In the genomic region with DNA sequence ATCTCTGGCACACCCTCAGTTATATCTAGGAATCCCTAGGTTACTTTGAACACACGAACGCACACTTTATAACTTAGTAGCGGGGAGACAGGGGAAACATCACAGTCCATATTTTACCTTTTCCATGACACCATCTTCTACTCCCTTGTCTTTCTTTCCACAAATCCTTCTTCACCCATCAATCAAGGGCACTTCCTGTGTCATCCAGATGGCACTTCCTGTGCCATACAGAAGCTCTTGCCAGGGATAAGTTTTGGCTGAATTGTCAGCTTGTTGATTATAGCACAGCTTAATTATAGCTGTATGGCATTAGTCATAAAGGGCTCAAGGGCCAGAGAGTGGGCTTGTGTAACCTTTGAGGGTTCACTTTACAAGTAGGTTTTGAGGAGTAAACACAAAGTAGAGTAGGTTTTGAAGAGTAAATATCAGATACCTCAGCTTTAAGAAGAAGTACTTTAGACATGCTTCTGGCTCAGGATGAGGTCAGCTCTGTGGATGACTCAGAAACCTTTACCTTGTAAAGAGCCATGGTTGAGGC, we compare ENCODE assay signal across 15 cellular contexts.
DNase-seq lines count a peak whose midpoint lies in the region; ATAC-seq and TF ChIP-seq lines count a peak whose summit lies in the region.
"Had no signal": no experiment of that assay in that cellular context is flagged by ENCODE, and none has a peak within 500 bp of the region (broad histone marks: within the 10 kb centered on the region; RNA-seq: fewer than 3 reads in every experiment).

No MANE protein-coding gene starts in this region.

- peaks cover 6% of the 10 kb centered on the region for H3K9me3 Mint-ChIP-seq in activated CD8-positive, alpha-beta memory T cell treated with anti-CD3 and anti-CD28 coated beads, Interleukin-2, amount 10 ng/mL, durations not matched to agents 7 days and 5 days (ENCODE audit: low read depth)
- H3K9me3 Mint-ChIP-seq in stimulated activated naive CD8-positive, alpha-beta T cell treated with anti-CD3 and anti-CD28 coated beads, Interleukin-15, Interleukin-2, amounts not matched to agents 100 ng/mL and 50 ng/mL, for 24 hours: peaks cover 4% of the 10 kb centered on the region

- in situ Hi-C loops in astrocyte of the spinal cord (cut with HindIII; ENCODE audit: low sequenced_read_pairs): no loop called here

- H3K4me3 Mint-ChIP-seq in activated CD8-positive, alpha-beta memory T cell treated with anti-CD3 and anti-CD28 coated beads, Interleukin-2, amount 10 ng/mL, durations not matched to agents 7 days and 5 days: no peak overlapping the region
- H3K4me3 Mint-ChIP-seq in stimulated activated naive CD8-positive, alpha-beta T cell treated with anti-CD3 and anti-CD28 coated beads, Interleukin-15, Interleukin-2, amounts not matched to agents 100 ng/mL and 50 ng/mL, for 24 hours: no peak overlapping the region
- H3K4me3 Mint-ChIP-seq: brain; naive thymus-derived CD8-positive, alpha-beta T cell had no signal

- no peak for DNase-seq in activated CD8-positive, alpha-beta memory T cell treated with anti-CD3 and anti-CD28 coated beads, Interleukin-2, amount 10 ng/mL, durations not matched to agents 7 days and 5 days
- DNase-seq in activated CD8-positive, alpha-beta memory T cell treated with anti-CD3 and anti-CD28 coated beads, Interleukin-2, amount 50 U/mL, for 4 hours: no peak
- DNase-seq in NCI-H446 treated with DMSO at 0.1 percent for 48 hours (lab: John Stamatoyannopoulos, UW): peak; percentile 21
- peak; percentile 5 for DNase-seq in astrocyte of the spinal cord (ENCODE audit: low read depth, low spot score)
- no peak for DNase-seq in NCI-H1417 treated with DMSO at 0.1 percent for 48 hours (lab: John Stamatoyannopoulos, UW)
- DNase-seq in 8988T: no peak
- DNase-seq: dorsolateral prefrontal cortex; naive thymus-derived CD8-positive, alpha-beta T cell; NCI-H1436 treated with DMSO at 0.1 percent for 48 hours; NCI-H2227 treated with DMSO at 0.1 percent for 48 hours; uterus had no signal

- H3K36me3 Mint-ChIP-seq in activated CD8-positive, alpha-beta memory T cell treated with anti-CD3 and anti-CD28 coated beads, Interleukin-2, amount 10 ng/mL, durations not matched to agents 7 days and 5 days: peaks cover 9% of the 10 kb centered on the region
- H3K36me3 Mint-ChIP-seq in stimulated activated naive CD8-positive, alpha-beta T cell treated with anti-CD3 and anti-CD28 coated beads, Interleukin-15, Interleukin-2, amounts not matched to agents 100 ng/mL and 50 ng/mL, for 24 hours (ENCODE audit: low read depth): no peaks in the 10 kb centered on the region
- H3K36me3 Mint-ChIP-seq: brain had no signal

- peaks cover 8% of the 10 kb centered on the region for H3K27me3 Mint-ChIP-seq in activated CD8-positive, alpha-beta memory T cell treated with anti-CD3 and anti-CD28 coated beads, Interleukin-2, amount 10 ng/mL, durations not matched to agents 7 days and 5 days
- H3K27me3 Mint-ChIP-seq in stimulated activated naive CD8-positive, alpha-beta T cell treated with anti-CD3 and anti-CD28 coated beads, Interleukin-15, Interleukin-2, amounts not matched to agents 100 ng/mL and 50 ng/mL, for 24 hours: peaks cover 3% of the 10 kb centered on the region

- no peak overlapping the region for H3K4me3 ChIP-seq in astrocyte of the spinal cord (ENCODE audit: low read depth, low read length)
- H3K4me3 ChIP-seq: dorsolateral prefrontal cortex, esophagus muscularis mucosa, uterus had no signal

- no peak for TF ChIP-seq CTCF in astrocyte of the spinal cord (IDR thresholded peaks at IDR 0.05; ENCODE audit: low read depth, low read length)

- no peak overlapping the region for H3K27ac Mint-ChIP-seq in activated CD8-positive, alpha-beta memory T cell treated with anti-CD3 and anti-CD28 coated beads, Interleukin-2, amount 10 ng/mL, durations not matched to agents 7 days and 5 days
- H3K27ac Mint-ChIP-seq in stimulated activated naive CD8-positive, alpha-beta T cell treated with anti-CD3 and anti-CD28 coated beads, Interleukin-15, Interleukin-2, amounts not matched to agents 100 ng/mL and 50 ng/mL, for 24 hours: peak overlapping the region; percentile 0
- H3K27ac Mint-ChIP-seq: brain; naive thymus-derived CD8-positive, alpha-beta T cell had no signal

- peaks cover 9% of the 10 kb centered on the region for H3K4me1 Mint-ChIP-seq in activated CD8-positive, alpha-beta memory T cell treated with anti-CD3 and anti-CD28 coated beads, Interleukin-2, amount 10 ng/mL, durations not matched to agents 7 days and 5 days
- peaks cover 12% of the 10 kb centered on the region for H3K4me1 Mint-ChIP-seq in stimulated activated naive CD8-positive, alpha-beta T cell treated with anti-CD3 and anti-CD28 coated beads, Interleukin-15, Interleukin-2, amounts not matched to agents 100 ng/mL and 50 ng/mL, for 24 hours (ENCODE audit: low read depth)
- H3K4me1 Mint-ChIP-seq: brain had no signal

- peak; percentile 49 for ATAC-seq in activated CD8-positive, alpha-beta memory T cell treated with anti-CD3 and anti-CD28 coated beads, Interleukin-2, amount 10 ng/mL, durations not matched to agents 7 days and 5 days
- ATAC-seq in GM18867 (IDR thresholded peaks at IDR 0.05; ENCODE audit: unreplicated experiment): no peak
- ATAC-seq: naive thymus-derived CD8-positive, alpha-beta T cell had no signal

- CTCF ChIA-PET in activated CD8-positive, alpha-beta memory T cell treated with anti-CD3 and anti-CD28 coated beads, Interleukin-2, amount 10 ng/mL, durations not matched to agents 7 days and 5 days (lab: Charles Lee): no interaction called here

Comparison
In these comparisons a context has a peak if more than half of its experiments do, and no peak if none do; other contexts are left out.
1. DNase-seq: peak in NCI-H446 treated with DMSO at 0.1 percent for 48 hours (single experiment) and astrocyte of the spinal cord (single experiment); none in activated CD8-positive, alpha-beta memory T cell treated with anti-CD3 and anti-CD28 coated beads, Interleukin-2, amount 10 ng/mL, durations not matched to agents 7 days and 5 days (single experiment), activated CD8-positive, alpha-beta memory T cell treated with anti-CD3 and anti-CD28 coated beads, Interleukin-2, amount 50 U/mL, for 4 hours (single experiment), NCI-H1417 treated with DMSO at 0.1 percent for 48 hours (single experiment) and 8988T (single experiment).